ENCODE assay signal across 25 cellular contexts in genomic region chr6:168640181-168640580, GRCh38.
"Had no signal": no experiment of that assay in that cellular context is flagged by ENCODE, and none has a peak within 500 bp of the region (broad histone marks: within the 10 kb centered on the region; RNA-seq: fewer than 3 reads in every experiment).

No MANE protein-coding gene starts in this region.

- ATAC-seq: effector memory CD8-positive, alpha-beta T cell; left lung; lower lobe of right lung; natural killer cell treated with Interleukin-12 subunit alpha and Interleukin-12 subunit beta and Interleukin-15 and Interleukin-18, amount 100 ng/mL, for 72 hours; right cardiac atrium; stimulated activated effector memory CD8-positive, alpha-beta T cell treated with anti-CD3 and anti-CD28 coated beads, Interleukin-12 subunit alpha, Interleukin-12 subunit beta, amount 100 ng/mL, for 72 hours; stimulated activated naive CD8-positive, alpha-beta T cell treated with anti-CD3 and anti-CD28 coated beads, Interleukin-15, Interleukin-2, amounts not matched to agents 100 U/mL and 50 U/mL, for 24 hours had no signal

- H3K4me1 ChIP-seq: left lung, psoas muscle had no signal

- H3K9me3 ChIP-seq: esophagus squamous epithelium, heart right ventricle, left lung, lower lobe of right lung, ovary, psoas muscle, sigmoid colon, suprapubic skin, transverse colon had no signal

- H3K27ac ChIP-seq: esophagus squamous epithelium, left lung, lower lobe of right lung, psoas muscle, sigmoid colon, suprapubic skin, transverse colon had no signal

- H3K4me3 ChIP-seq: esophagus squamous epithelium, heart right ventricle, left lung, lower lobe of right lung, ovary, psoas muscle, sigmoid colon, suprapubic skin, transverse colon had no signal

- H3K4me3 Mint-ChIP-seq: effector memory CD8-positive, alpha-beta T cell; natural killer cell treated with Interleukin-12 subunit alpha and Interleukin-12 subunit beta and Interleukin-15 and Interleukin-18, amount 100 ng/mL, for 72 hours; stimulated activated effector memory CD8-positive, alpha-beta T cell treated with anti-CD3 and anti-CD28 coated beads, Interleukin-12 subunit alpha, Interleukin-12 subunit beta, amount 100 ng/mL, for 72 hours had no signal

- H3K9me3 Mint-ChIP-seq: effector memory CD8-positive, alpha-beta T cell; natural killer cell treated with Interleukin-12 subunit alpha and Interleukin-12 subunit beta and Interleukin-15 and Interleukin-18, amount 100 ng/mL, for 72 hours; stimulated activated effector memory CD8-positive, alpha-beta T cell treated with anti-CD3 and anti-CD28 coated beads, Interleukin-12 subunit alpha, Interleukin-12 subunit beta, amount 100 ng/mL, for 72 hours had no signal

- H3K36me3 Mint-ChIP-seq: natural killer cell treated with Interleukin-12 subunit alpha and Interleukin-12 subunit beta and Interleukin-15 and Interleukin-18, amount 100 ng/mL, for 72 hours; stimulated activated effector memory CD8-positive, alpha-beta T cell treated with anti-CD3 and anti-CD28 coated beads, Interleukin-12 subunit alpha, Interleukin-12 subunit beta, amount 100 ng/mL, for 72 hours had no signal

- H3K27me3 ChIP-seq: heart right ventricle, ovary, sigmoid colon, suprapubic skin, transverse colon had no signal

- DNase-seq: cerebellar nuclear complex; cortex of kidney; effector memory CD8-positive, alpha-beta T cell; erythroblast; esophagus squamous epithelium; foreskin melanocyte; glutamatergic neuron; heart right ventricle; hippocampal formation; left cardiac atrium; left lung; lower lobe of right lung; occipital lobe; posterior cingulate gyrus; psoas muscle; right cardiac atrium; stimulated activated CD4-positive, alpha-beta T cell treated with anti-CD3 and anti-CD28 coated beads, Interleukin-2, amount 100 ng/mL, for 24 hours; stimulated activated CD4-positive, alpha-beta T cell treated with anti-CD3 and anti-CD28 coated beads, Interleukin-4, amount 100 ng/mL, for 24 hours; stimulated activated naive CD8-positive, alpha-beta T cell treated with anti-CD3 and anti-CD28 coated beads, Interleukin-15, Interleukin-2, amounts not matched to agents 100 U/mL and 50 U/mL, for 24 hours; transverse colon had no signal

- H3K36me3 ChIP-seq: esophagus squamous epithelium, heart right ventricle, left lung, lower lobe of right lung, ovary, sigmoid colon, suprapubic skin, transverse colon had no signal

- H3K27ac Mint-ChIP-seq: effector memory CD8-positive, alpha-beta T cell; natural killer cell treated with Interleukin-12 subunit alpha and Interleukin-12 subunit beta and Interleukin-15 and Interleukin-18, amount 100 ng/mL, for 72 hours; stimulated activated effector memory CD8-positive, alpha-beta T cell treated with anti-CD3 and anti-CD28 coated beads, Interleukin-12 subunit alpha, Interleukin-12 subunit beta, amount 100 ng/mL, for 72 hours had no signal

- H3K4me1 Mint-ChIP-seq: stimulated activated effector memory CD8-positive, alpha-beta T cell treated with anti-CD3 and anti-CD28 coated beads, Interleukin-12 subunit alpha, Interleukin-12 subunit beta, amount 100 ng/mL, for 72 hours had no signal
